33 cellular contexts compared by ENCODE assay signal in genomic region chr5:110872963-110873362, GRCh38.
"Had no signal": no experiment of that assay in that cellular context is flagged by ENCODE, and none has a peak within 500 bp of the region (broad histone marks: within the 10 kb centered on the region; RNA-seq: fewer than 3 reads in every experiment).

No MANE protein-coding gene starts in this region.

- H3K4me1 Mint-ChIP-seq: activated naive CD4-positive, alpha-beta T cell treated with anti-CD3 and anti-CD28 coated beads, Interleukin-2, amount 10 ng/mL, durations not matched to agents 7 days and 5 days; central memory CD8-positive, alpha-beta T cell had no signal

- H3K4me2 ChIP-seq: SK-N-SH had no signal

- H3K27me3 Mint-ChIP-seq: activated CD4-positive, alpha-beta memory T cell treated with anti-CD3 and anti-CD28 coated beads for 36 hours; activated naive CD4-positive, alpha-beta T cell treated with anti-CD3 and anti-CD28 coated beads, Interleukin-2, amount 10 ng/mL, durations not matched to agents 7 days and 5 days; activated naive CD8-positive, alpha-beta T cell; central memory CD8-positive, alpha-beta T cell had no signal

- DNase-seq: activated CD4-positive, alpha-beta memory T cell treated with anti-CD3 and anti-CD28 coated beads for 36 hours; activated CD4-positive, alpha-beta T cell treated with anti-CD3 and anti-CD28 coated beads for 4 hours; activated CD4-positive, alpha-beta T cell treated with anti-CD3 and anti-CD28 coated beads, Interleukin-2, amount 50 U/mL, for 1 hour; activated CD4-positive, CD25-positive, alpha-beta regulatory T cell treated with anti-CD3 and anti-CD28 coated beads, Interleukin-2, amount 50 U/mL, for 72 hours; activated CD8-positive, alpha-beta memory T cell treated with anti-CD3 and anti-CD28 coated beads, Interleukin-2, amount 50 U/mL, for 4 hours; activated effector memory CD4-positive, alpha-beta T cell treated with Interleukin-2 at 50 U/mL for 16 hours; activated naive CD4-positive, alpha-beta T cell treated with anti-CD3 and anti-CD28 coated beads, Interleukin-2, amount 10 ng/mL, durations not matched to agents 7 days and 5 days; activated T-cell treated with anti-CD3 and anti-CD28 coated beads for 4 hours; activated T-cell treated with anti-CD3 and anti-CD28 coated beads, Interleukin-2, amount 50 U/mL, for 4 hours; amniotic stem cell; Kasumi-1; KG1; MG63; NCI-H1048; NCI-H1105 treated with DMSO at 0.1 percent for 48 hours; NCI-H1436; NCI-H1694; NCI-H1930; NCI-H2081 treated with DMSO at 0.1 percent for 48 hours; NCI-H345; NCI-H524 treated with DMSO at 0.1 percent for 48 hours; SHP77 treated with DMSO at 0.1 percent for 48 hours; SK-N-SH had no signal

- H3K27ac ChIP-seq: cardiac muscle cell, SJSA1 had no signal

- H3K4me3 ChIP-seq: ascending aorta, cardiac muscle cell, MG63, SJSA1 had no signal

- ATAC-seq: activated T-cell treated with anti-CD3 and anti-CD28 coated beads, Interleukin-2, amount 50 U/mL, for 4 hours; Panc1; WTC11 had no signal

- H3K4me3 Mint-ChIP-seq: activated CD4-positive, alpha-beta memory T cell treated with anti-CD3 and anti-CD28 coated beads for 36 hours; activated naive CD4-positive, alpha-beta T cell treated with anti-CD3 and anti-CD28 coated beads, Interleukin-2, amount 10 ng/mL, durations not matched to agents 7 days and 5 days; activated naive CD8-positive, alpha-beta T cell; activated T-cell treated with anti-CD3 and anti-CD28 coated beads, Interleukin-2, amount 50 U/mL, for 4 hours; activated T-helper 1 cell treated with anti-CD3 and anti-CD28 coated beads, Interleukin-12 subunit alpha, Interleukin-12 subunit beta, Interleukin-2, Interleukin-4 antibody, amounts not matched to agents 30 ng/mL and 10 ng/mL and 1 ng/mL, durations not matched to agents 14 hours and 24 hours and 36 hours; central memory CD8-positive, alpha-beta T cell; T-helper 1 cell treated with Interleukin-12 subunit alpha and Interleukin-12 subunit beta and Interleukin-4 antibody, amounts not matched to agents 30 μg/mL and 1 μg/mL, for 36 hours; T-helper 2 cell treated with Interferon-gamma antibody and Interleukin-4, amounts not matched to agents 5 μg/mL and 100 μg/mL, for 36 hours; WTC11 had no signal

- H3K27ac Mint-ChIP-seq: activated CD4-positive, alpha-beta memory T cell treated with anti-CD3 and anti-CD28 coated beads for 36 hours; activated naive CD4-positive, alpha-beta T cell treated with anti-CD3 and anti-CD28 coated beads, Interleukin-2, amount 10 ng/mL, durations not matched to agents 7 days and 5 days; activated naive CD8-positive, alpha-beta T cell; activated T-helper 1 cell treated with anti-CD3 and anti-CD28 coated beads, Interleukin-12 subunit alpha, Interleukin-12 subunit beta, Interleukin-2, Interleukin-4 antibody, amounts not matched to agents 30 ng/mL and 10 ng/mL and 1 ng/mL, durations not matched to agents 14 hours and 24 hours and 36 hours; T-helper 1 cell treated with Interleukin-12 subunit alpha and Interleukin-12 subunit beta and Interleukin-4 antibody, amounts not matched to agents 30 μg/mL and 1 μg/mL, for 36 hours; T-helper 2 cell treated with Interferon-gamma antibody and Interleukin-4, amounts not matched to agents 5 μg/mL and 100 μg/mL, for 36 hours; WTC11 had no signal

- H3K36me3 ChIP-seq: ascending aorta, cardiac muscle cell, MG63, SJSA1 had no signal

- H3K9me3 ChIP-seq: ascending aorta, MG63, SJSA1, SK-N-SH had no signal

- H3K4me1 ChIP-seq: ascending aorta, SJSA1 had no signal

- H3K9ac ChIP-seq: SK-N-SH had no signal

- H3K27me3 ChIP-seq: ascending aorta, cardiac muscle cell, MG63, SJSA1 had no signal

- H3K9me3 Mint-ChIP-seq: activated CD4-positive, alpha-beta memory T cell treated with anti-CD3 and anti-CD28 coated beads for 36 hours; activated naive CD4-positive, alpha-beta T cell treated with anti-CD3 and anti-CD28 coated beads, Interleukin-2, amount 10 ng/mL, durations not matched to agents 7 days and 5 days; activated T-cell treated with anti-CD3 and anti-CD28 coated beads, Interleukin-2, amount 50 U/mL, for 4 hours; activated T-helper 1 cell treated with anti-CD3 and anti-CD28 coated beads, Interleukin-12 subunit alpha, Interleukin-12 subunit beta, Interleukin-2, Interleukin-4 antibody, amounts not matched to agents 30 ng/mL and 10 ng/mL and 1 ng/mL, durations not matched to agents 14 hours and 24 hours and 36 hours; central memory CD8-positive, alpha-beta T cell; T-helper 1 cell treated with Interleukin-12 subunit alpha and Interleukin-12 subunit beta and Interleukin-4 antibody, amounts not matched to agents 30 μg/mL and 1 μg/mL, for 36 hours; T-helper 2 cell treated with Interferon-gamma antibody and Interleukin-4, amounts not matched to agents 5 μg/mL and 100 μg/mL, for 36 hours had no signal

- H3K36me3 Mint-ChIP-seq: activated CD4-positive, alpha-beta memory T cell treated with anti-CD3 and anti-CD28 coated beads for 36 hours; activated naive CD4-positive, alpha-beta T cell treated with anti-CD3 and anti-CD28 coated beads, Interleukin-2, amount 10 ng/mL, durations not matched to agents 7 days and 5 days; activated naive CD8-positive, alpha-beta T cell; WTC11 had no signal
